ENCODE assay signal across 9 cellular contexts in the genomic region with DNA sequence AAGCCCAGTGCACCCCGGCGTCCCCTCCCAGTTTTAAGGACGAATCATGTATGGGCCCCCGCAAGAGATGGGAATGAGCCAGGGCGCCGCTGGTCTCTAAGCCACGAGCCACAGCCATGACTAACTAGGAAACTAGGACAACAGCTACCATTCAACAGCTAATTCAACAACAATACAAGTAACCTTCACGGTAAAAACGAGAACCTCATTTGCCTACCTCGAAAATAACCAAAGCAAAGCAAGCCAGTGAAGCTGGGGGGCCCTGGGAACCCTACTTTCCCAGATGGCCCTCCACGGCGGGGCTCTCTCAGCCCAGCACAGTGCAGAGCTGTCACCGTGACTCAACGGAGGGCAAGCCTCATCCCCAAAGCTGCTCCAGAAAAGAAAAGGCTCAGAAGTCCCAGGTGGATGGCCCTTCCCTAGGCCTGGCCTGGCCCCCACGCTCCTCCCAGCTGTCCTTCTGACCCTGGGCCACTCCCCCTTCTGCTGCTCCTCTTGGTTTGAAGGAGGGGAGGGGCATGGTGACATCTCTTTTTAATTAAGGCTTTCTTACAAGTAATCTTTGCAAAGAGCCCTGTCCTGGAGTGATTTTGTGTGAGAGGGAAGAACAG.
DNase-seq lines count a peak whose midpoint lies in the region; ATAC-seq, FAIRE-seq and TF ChIP-seq lines count a peak whose summit lies in the region.
"Had no signal": no experiment of that assay in that cellular context is flagged by ENCODE, and none has a peak within 500 bp of the region (broad histone marks: within the 10 kb centered on the region; RNA-seq: fewer than 3 reads in every experiment).

No MANE protein-coding gene starts in this region.

- H3K27me3 ChIP-seq in CD4-positive, alpha-beta memory T cell (ENCODE audit: insufficient read depth, low read length) = no peaks in the 10 kb centered on the region
- H3K27me3 ChIP-seq in K562 (ENCODE audit: control insufficient read depth in 2 of 2, insufficient read depth in 2 of 2, low read length in 2 of 2) = no peaks in the 10 kb centered on the region; a peak in 1 of 5 replicates
- no peaks in the 10 kb centered on the region for H3K27me3 ChIP-seq in tibial artery

- H3K27me3 Mint-ChIP-seq in CD4-positive, alpha-beta memory T cell = no peaks in the 10 kb centered on the region

- peaks cover 89% of the 10 kb centered on the region for H3K79me2 ChIP-seq in K562 (ENCODE audit: control insufficient read depth, insufficient read depth, low read length)

- peak in 1 of 5 donors; percentile 58 for DNase-seq in CD4-positive, alpha-beta memory T cell
- peak; percentile 82 for DNase-seq in NB4 (ENCODE audit: low read depth)
- peak; percentile 78 to 86 (median 80) for DNase-seq in K562 (ENCODE audit: extremely low read depth in 1 of 4, low spot score in 3 of 4)
- peak; percentile 43 to 93 for DNase-seq in lower leg skin (ENCODE audit: low spot score in 2 of 2)
- DNase-seq in tibial artery = peak; percentile 62 to 78
- DNase-seq in frontal cortex (ENCODE audit: low spot score in 2 of 2) = no peak
- no peak for DNase-seq in NCI-H446 (lab: John Stamatoyannopoulos, UW)

- WGBS in K562 (ENCODE audit: insufficient coverage, low coverage, missing lambda C conversion rate) = 4% methylated on average over 13 of the region's 15 CpGs
- 55 to 62% methylated on average over 15 of the region's 15 CpGs for WGBS in lower leg skin, 2 donors

- peaks cover 28 to 71% (median 44%) of the 10 kb centered on the region in 4 donors for H3K4me1 Mint-ChIP-seq in CD4-positive, alpha-beta memory T cell

- H3K4me3 Mint-ChIP-seq in CD4-positive, alpha-beta memory T cell = peak overlapping the region; percentile 85 to 94 (median 89)

- no peak for FAIRE-seq in K562 (lab: Jason Lieb, UNC)
- FAIRE-seq in frontal cortex (lab: Jason Lieb, UNC) = no peak
- FAIRE-seq: endothelial cell of umbilical vein had no signal

- TF ChIP-seq CTCF in NB4 (IDR thresholded peaks at IDR 0.05; ENCODE audit: low read depth, low read length) = no peak
- TF ChIP-seq CTCF in K562 (IDR thresholded peaks at IDR 0.05 in 2 of 3, conservative IDR thresholded peaks at IDR 0.05 in 1 of 3; ENCODE audit: insufficient read depth in 2 of 3, low read depth in 1 of 3, low read length in 3 of 3) = no peak
- no peak for TF ChIP-seq CTCF in lower leg skin (IDR thresholded peaks at IDR 0.05)
- no peak for TF ChIP-seq CTCF in tibial artery (IDR thresholded peaks at IDR 0.05)

- H3K4me3 ChIP-seq in CD4-positive, alpha-beta memory T cell (ENCODE audit: low read length in 2 of 2) = peak overlapping the region; percentile 38 to 49
- H3K4me3 ChIP-seq in NB4 (ENCODE audit: low read depth, low read length) = peak overlapping the region; percentile 60
- peak overlapping the region; percentile 41 for H3K4me3 ChIP-seq in K562
- H3K4me3 ChIP-seq in lower leg skin (ENCODE audit: low read depth, poor library complexity, severe bottlenecking) = no peak overlapping the region
- H3K4me3 ChIP-seq in tibial artery = peak overlapping the region in 1 of 2 donors; percentile 41

- TF ChIP-seq RAD21 in K562 (CRISPR knock-in tag; conservative IDR thresholded peaks at IDR 0.05 in 1 of 2, IDR thresholded peaks at IDR 0.05 in 1 of 2) = no peak

- POLR2A ChIA-PET in CD4-positive, alpha-beta memory T cell (lab: Charles Lee; ENCODE audit: partially characterized antibody) = interaction anchor here (1.0 to 5.6 kb wide), 13 partner anchors 8 to 603 kb away, joined by 3 to 74 read pairs (median 10); a partner anchor contains a TSS
- POLR2A ChIA-PET in K562 (lab: Yijun Ruan, JAX) = interaction anchor here (0.6 to 1.0 kb wide), 5 partner anchors 10 to 152 kb away, joined by 3 to 4 read pairs (median 3); no protein-coding TSS in a partner anchor

- peaks cover 45% of the 10 kb centered on the region for H3K4me1 ChIP-seq in CD4-positive, alpha-beta memory T cell (ENCODE audit: insufficient read depth, low read length)
- H3K4me1 ChIP-seq in K562 (replicated peaks in 1 of 2; ENCODE audit: control insufficient read depth in 2 of 2, insufficient read depth in 2 of 2, low read length in 2 of 2) = peaks cover 54 to 57% of the 10 kb centered on the region in 2 experiments
- peaks cover 9 to 37% (median 24%) of the 10 kb centered on the region in 4 donors for H3K4me1 ChIP-seq in tibial artery

- peak overlapping the region; percentile 75 for H3K27ac ChIP-seq in CD4-positive, alpha-beta memory T cell (ENCODE audit: low read depth, low read length)
- H3K27ac ChIP-seq in K562 (ENCODE audit: extremely low read depth, low read depth, low read length) = peak overlapping the region; percentile 97
- H3K27ac ChIP-seq in tibial artery = peak overlapping the region; percentile 68 to 70

- H4K20me1 ChIP-seq in K562 (replicated peaks; ENCODE audit: control insufficient read depth, insufficient read depth, low read length) = no peaks in the 10 kb centered on the region

- H3K4me2 ChIP-seq in K562 (ENCODE audit: insufficient read depth, low read length) = peak overlapping the region; percentile 87

- in situ Hi-C loops in K562 (cut with MboI) = no loop called here

- TF ChIP-seq POLR2A in NB4 (IDR thresholded peaks at IDR 0.05; ENCODE audit: extremely low read depth, insufficient read length) = no peak
- peak; percentile 59 for TF ChIP-seq POLR2A in K562 (conservative IDR thresholded peaks at IDR 0.05)
- TF ChIP-seq POLR2A in lower leg skin (IDR thresholded peaks at IDR 0.05) = no peak

- no peaks in the 10 kb centered on the region for H3K9me1 ChIP-seq in K562 (ENCODE audit: control insufficient read depth, insufficient read depth, low read length)

- H3K36me3 Mint-ChIP-seq in CD4-positive, alpha-beta memory T cell = peaks cover 0 to 3% of the 10 kb centered on the region in 2 donors

- CTCF ChIA-PET in CD4-positive, alpha-beta memory T cell (lab: Charles Lee; ENCODE audit: partially characterized antibody) = interaction anchor here (1.3 to 11.6 kb wide), 7 partner anchors 13 to 608 kb away, joined by 3 to 196 read pairs (median 6); no protein-coding TSS in a partner anchor
- CTCF ChIA-PET in K562 (lab: Yijun Ruan, JAX; ENCODE audit: low intra/inter-chr PET ratio) = no interaction called here

- no peaks in the 10 kb centered on the region for H3K9me3 ChIP-seq in CD4-positive, alpha-beta memory T cell (ENCODE audit: control insufficient read depth in 1 of 2, low read length in 2 of 2)
- H3K9me3 ChIP-seq in K562 (replicated peaks; ENCODE audit: control insufficient read depth, insufficient read depth, low read depth, low read length) = no peaks in the 10 kb centered on the region
- H3K9me3 ChIP-seq in tibial artery = no peaks in the 10 kb centered on the region

- no peaks in the 10 kb centered on the region for H3K36me3 ChIP-seq in CD4-positive, alpha-beta memory T cell (ENCODE audit: insufficient read depth, low read length)
- 0 out of 3 replicates have a peak, but pooled peaks cover 2% of the 10 kb centered on the region for H3K36me3 ChIP-seq in K562 (ENCODE audit: control insufficient read depth, insufficient read depth, low read length)
- no peaks in the 10 kb centered on the region for H3K36me3 ChIP-seq in tibial artery

- H3K27ac Mint-ChIP-seq in CD4-positive, alpha-beta memory T cell = peak overlapping the region; percentile 90 to 99 (median 97)

- H3K9ac ChIP-seq in K562 (ENCODE audit: insufficient read depth in 1 of 2, low read depth in 2 of 2, low read length in 2 of 2) = peak overlapping the region; percentile 70 to 84

- ATAC-seq in K562 = peak; percentile 87
- no peak for ATAC-seq in HG03196 (IDR thresholded peaks at IDR 0.05; ENCODE audit: unreplicated experiment)

- no peak for TF ChIP-seq EP300 in K562 (IDR thresholded peaks at IDR 0.05; ENCODE audit: low read length)

- intact Hi-C loops in CD4-positive, alpha-beta memory T cell (cut with micrococcal nuclease) = loop anchor here (1.0 to 2.0 kb wide), 7 partner anchors 7 to 95 kb away; no protein-coding TSS in a partner anchor
- intact Hi-C loops in K562 (cut with micrococcal nuclease) = loop anchor here (1.0 kb wide), 1 partner anchor 43 kb away; no protein-coding TSS in a partner anchor
- intact Hi-C loops in lower leg skin (cut with DNase I; ENCODE audit: low total_unique reads) = no loop called here
- intact Hi-C loops in tibial artery (cut with DNase I; ENCODE audit: low total_unique reads) = no loop called here

- peaks cover 0 to 1% (median 0%) of the 10 kb centered on the region in 8 donors for H3K9me3 Mint-ChIP-seq in CD4-positive, alpha-beta memory T cell

- H2AFZ ChIP-seq in K562 (ENCODE audit: low read depth, low read length) = peak overlapping the region; percentile 87

- no TSS peak for BruUV-seq in K562 (replicated peaks; lab: Mats Ljungman, UMichigan)

TF ChIP-seq in K562, 482 proteins besides CTCF, POLR2A, EP300 and RAD21 (continues in another document):
- TF ChIP-seq SUPT5H (IDR thresholded peaks at IDR 0.05) (no peak; the same call in 1 of the 2 replicates), RCOR1 (IDR thresholded peaks at IDR 0.05; ENCODE audit: borderline replicate concordance in 1 of 2, low read depth in 2 of 2, low read length in 2 of 2) (0 out of 4 replicates have a peak, but pooled peaks of 1 of the 2 experiments have one; percentile 31), TBP (optimal IDR thresholded peaks at IDR 0.05; ENCODE audit: low read depth, low read length) (peak; percentile 64), FOSL1 (tag; conservative IDR thresholded peaks at IDR 0.05) (no peak), NR2C2 (CRISPR knock-in tag; IDR thresholded peaks at IDR 0.05) (no peak), NR2C2 (tag; IDR thresholded peaks at IDR 0.05) (peak; percentile 57; the same call in 1 of the 2 replicates), RAD51 (IDR thresholded peaks at IDR 0.05; ENCODE audit: borderline replicate concordance, low read depth) (no peak), SIN3A (IDR thresholded peaks at IDR 0.05; ENCODE audit: borderline replicate concordance in 2 of 2, control insufficient read depth in 1 of 2, low read depth in 2 of 2, low read length in 2 of 2) (peak in 1 of 2 experiments; percentile 41; a peak in 1 of 4 replicates), POLR2B (IDR thresholded peaks at IDR 0.05; ENCODE audit: low read depth, partially characterized antibody) (peak; percentile 47), ARNT (IDR thresholded peaks at IDR 0.05) (no peak), STAG1 (CRISPR knock-in tag; IDR thresholded peaks at IDR 0.05; ENCODE audit: borderline replicate concordance) (no peak), RBFOX2 (IDR thresholded peaks at IDR 0.05; ENCODE audit: low read depth, low read length) (peak; percentile 0; the same call in 1 of the 2 replicates)
- TF ChIP-seq, protein P1, sequence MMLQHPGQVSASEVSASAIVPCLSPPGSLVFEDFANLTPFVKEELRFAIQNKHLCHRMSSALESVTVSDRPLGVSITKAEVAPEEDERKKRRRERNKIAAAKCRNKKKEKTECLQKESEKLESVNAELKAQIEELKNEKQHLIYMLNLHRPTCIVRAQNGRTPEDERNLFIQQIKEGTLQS (IDR thresholded peaks at IDR 0.05) = no peak
- TF ChIP-seq, protein P1 (CRISPR knock-in tag; conservative IDR thresholded peaks at IDR 0.05) = peak; percentile 56; the same call in 1 of the 2 replicates

Comparison
In these comparisons a context has a peak if more than half of its experiments do, and no peak if none do; other contexts are left out.
1. DNase-seq: peak in NB4 (single experiment), K562 (4 of 4), lower leg skin (2 of 2) and tibial artery (2 of 2); none in frontal cortex (0 of 2) and NCI-H446 (0 of 2).
2. intact Hi-C loops: an anchor here in CD4-positive, alpha-beta memory T cell (1.0 to 2.0 kb wide) and K562 (1.0 kb wide); none called in lower leg skin and tibial artery.
3. Peak in every context shown above with its lines, with median percentiles within 50 percentile points of each other: H3K27ac ChIP-seq.